Comparison of ENCODE assay signal across 8 cellular contexts in genomic region chr12:4910502-4911315, GRCh38. TPM values are rescaled to one million over a fixed set of nuclear protein-coding genes. Genes with fewer than 3 reads are reported as not detected.
DNase-seq lines count a peak whose midpoint lies in the region; ATAC-seq and TF ChIP-seq lines count a peak whose summit lies in the region.

No MANE protein-coding gene starts in this region.

- in situ Hi-C loops in brain microvascular endothelial cell (cut with HindIII; ENCODE audit: low pct_ligation_motif_present, low sequenced_read_pairs), result no loop called here

- H3K4me3 Mint-ChIP-seq in mesothelial cell of epicardium, result peak overlapping the region; percentile 61

- peaks cover 5% of the 10 kb centered on the region for H3K9me3 Mint-ChIP-seq in mesothelial cell of epicardium

- no peak overlapping the region for H3K27ac Mint-ChIP-seq in mesothelial cell of epicardium

- TF ChIP-seq POLR2A in GM18505 (IDR thresholded peaks at IDR 0.05; ENCODE audit: borderline replicate concordance, extremely low read depth, insufficient read depth, insufficient read length), result no peak

- H3K4me1 Mint-ChIP-seq in mesothelial cell of epicardium, result peaks cover 17% of the 10 kb centered on the region

- DNase-seq in AG08395 (ENCODE audit: low spot score) (peak; percentile 28), brain microvascular endothelial cell (no peak), mesothelial cell of epicardium (ENCODE audit: low spot score in 2 of 2, unreplicated experiment in 2 of 2) (no peak)

- TF ChIP-seq CTCF in brain microvascular endothelial cell (IDR thresholded peaks at IDR 0.05; ENCODE audit: low read depth, low read length, missing control alignments) (no peak), mesothelial cell of epicardium (IDR thresholded peaks at IDR 0.05; ENCODE audit: unreplicated experiment) (no peak)

- peak overlapping the region; percentile 26 for H3K4me3 ChIP-seq in brain microvascular endothelial cell (ENCODE audit: low read depth, low read length)

- peaks cover 56% of the 10 kb centered on the region for H3K27me3 Mint-ChIP-seq in mesothelial cell of epicardium (ENCODE audit: low read depth)

- H3K36me3 ChIP-seq in brain microvascular endothelial cell (replicated peaks), result no peaks in the 10 kb centered on the region

- H3K36me3 Mint-ChIP-seq in mesothelial cell of epicardium, result peaks cover 7% of the 10 kb centered on the region

- no peak overlapping the region for H3K27ac ChIP-seq in brain microvascular endothelial cell

- ATAC-seq in GM18907 (IDR thresholded peaks at IDR 0.05; ENCODE audit: unreplicated experiment), result peak; percentile 46
- no peak for ATAC-seq in GM19023 (IDR thresholded peaks at IDR 0.05; ENCODE audit: unreplicated experiment)
- ATAC-seq in GM21825 (IDR thresholded peaks at IDR 0.05; ENCODE audit: unreplicated experiment), result no peak
- ATAC-seq in GM18505 (IDR thresholded peaks at IDR 0.05; ENCODE audit: unreplicated experiment), result no peak
- no peak for ATAC-seq in HG03571 (IDR thresholded peaks at IDR 0.05; ENCODE audit: unreplicated experiment)

- H3K27me3 ChIP-seq in brain microvascular endothelial cell (replicated peaks), result peaks cover 40% of the 10 kb centered on the region

RNA-seq across cellular contexts. Expression of gene KCNA1, which starts 1.0 kb away (rescaled TPM):
- not detected in 3 replicates for total RNA-seq in mesothelial cell of epicardium
